Comparison of ENCODE assay signal across 9 cellular contexts in genomic region chr13:59318320-59318930, GRCh38.
DNase-seq lines count a peak whose midpoint lies in the region; ATAC-seq and TF ChIP-seq lines count a peak whose summit lies in the region.
"Had no signal": no experiment of that assay in that cellular context is flagged by ENCODE, and none has a peak within 500 bp of the region (broad histone marks: within the 10 kb centered on the region; RNA-seq: fewer than 3 reads in every experiment).

No MANE protein-coding gene starts in this region.

- H3K4me3 ChIP-seq in dorsolateral prefrontal cortex: no peak overlapping the region
- H3K4me3 ChIP-seq: skin epidermis had no signal

- no peaks in the 10 kb centered on the region for H3K27me3 ChIP-seq in dorsolateral prefrontal cortex

- ATAC-seq in HG02884 (IDR thresholded peaks at IDR 0.05; ENCODE audit: unreplicated experiment): peak; percentile 88

- no peak overlapping the region for H3K27ac ChIP-seq in dorsolateral prefrontal cortex
- H3K27ac ChIP-seq: skin epidermis had no signal

- DNase-seq in SHP77 (lab: John Stamatoyannopoulos, UW) (peak; percentile 12 to 25), SHP77 treated with DMSO at 0.1 percent for 48 hours (lab: John Stamatoyannopoulos, UW) (no peak), NCI-H2107 (lab: John Stamatoyannopoulos, UW) (peak; percentile 50), dorsolateral prefrontal cortex (peak in 9 of 10 donors; percentile 32 to 84 (median 72)), medulla oblongata (ENCODE audit: extremely low spot score) (peak; percentile 91)
- peak; percentile 16 to 43 for DNase-seq in activated CD4-positive, alpha-beta T cell treated with anti-CD3 and anti-CD28 coated beads for 4 hours
- peak; percentile 0 to 1 for DNase-seq in stimulated activated CD8-positive, alpha-beta memory T cell treated with anti-CD3 and anti-CD28 coated beads, Interleukin-7, amount 100 ng/mL, for 1 hour (ENCODE audit: low read depth in 2 of 2)

- TF ChIP-seq CTCF in dorsolateral prefrontal cortex (IDR thresholded peaks at IDR 0.05 in 54 of 56, conservative IDR thresholded peaks at IDR 0.05 in 2 of 56; ENCODE audit: low read depth in 1 of 56, partially characterized antibody in 56 of 56): peak; percentile 48 to 89 (median 77)

- intact Hi-C loops in dorsolateral prefrontal cortex (cut with DNase I): no loop called here
